21 cellular contexts compared by ENCODE assay signal in the genomic region with DNA sequence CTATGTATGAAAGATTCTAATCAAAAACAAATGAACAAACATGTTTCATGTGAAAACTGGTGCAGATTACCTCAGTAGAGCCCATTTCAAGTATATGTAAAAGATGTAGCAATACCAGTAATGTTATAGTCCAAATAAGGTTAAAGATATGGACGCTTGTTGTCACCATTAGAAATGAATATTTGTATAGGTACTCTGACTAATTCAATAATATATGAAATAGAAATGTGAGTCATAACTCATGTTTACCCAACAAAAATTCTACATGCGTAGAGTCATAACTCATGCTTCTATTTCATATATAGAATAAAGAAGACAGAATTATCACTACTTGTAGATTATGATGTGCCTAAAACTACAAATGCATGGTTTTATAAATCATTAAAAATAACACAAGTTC.
"Had no signal": no experiment of that assay in that cellular context is flagged by ENCODE, and none has a peak within 500 bp of the region (broad histone marks: within the 10 kb centered on the region; RNA-seq: fewer than 3 reads in every experiment).

No MANE protein-coding gene starts in this region.

- H3K36me3 ChIP-seq: colonic mucosa, gastrocnemius medialis, lower lobe of right lung, pancreas, sigmoid colon, thoracic aorta, tibial nerve, upper lobe of left lung, uterus had no signal

- H3K27ac ChIP-seq: colonic mucosa, gastrocnemius medialis, lower lobe of right lung, pancreas, sigmoid colon, skin epidermis, thoracic aorta, tibial nerve, upper lobe of left lung, uterus had no signal

- FAIRE-seq: keratinocyte had no signal

- ATAC-seq: gastrocnemius medialis; left ventricle myocardium superior; lower lobe of right lung; natural killer cell; pancreas; stimulated activated naive B cell treated with anti-CD40 and anti-IgM and Interleukin-4, amounts not matched to agents 10 μg/mL and 1 μg/mL and 100 μg/mL, for 72 hours had no signal

- H3K4me3 ChIP-seq: colonic mucosa, gastrocnemius medialis, lower lobe of right lung, pancreas, sigmoid colon, skin epidermis, thoracic aorta, tibial nerve, upper lobe of left lung, uterus had no signal

- H3K9me3 ChIP-seq: colonic mucosa, gastrocnemius medialis, lower lobe of right lung, pancreas, sigmoid colon, thoracic aorta, tibial nerve, upper lobe of left lung, uterus had no signal

- H3K4me1 ChIP-seq: colonic mucosa, gastrocnemius medialis, lower lobe of right lung, pancreas, sigmoid colon, tibial nerve, upper lobe of left lung, uterus had no signal

- DNase-seq: cerebellar nuclear complex; colonic mucosa; effector CD8-positive, alpha-beta T cell; endodermal cell; erythroblast; gastrocnemius medialis; head of caudate nucleus; left ventricle myocardium superior; lower lobe of right lung; natural killer cell; pancreas; sigmoid colon; stimulated activated CD4-positive, alpha-beta T cell treated with anti-CD3 and anti-CD28 coated beads, Interleukin-15, amount 100 ng/mL, for 24 hours; stimulated activated CD4-positive, alpha-beta T cell treated with anti-CD3 and anti-CD28 coated beads, Interleukin-2, amount 100 ng/mL, for 48 hours; stimulated activated naive B cell treated with anti-CD40 and anti-IgM and Interleukin-4, amounts not matched to agents 10 μg/mL and 1 μg/mL and 100 μg/mL, for 72 hours; upper lobe of left lung; uterus had no signal

- H3K27me3 ChIP-seq: colonic mucosa, gastrocnemius medialis, sigmoid colon, tibial nerve, upper lobe of left lung had no signal
